In genomic region chrX:107272431-107272921, GRCh38 we compare ENCODE assay signal across 13 cellular contexts.
DNase-seq lines count a peak whose midpoint lies in the region; ATAC-seq and FAIRE-seq lines count a peak whose summit lies in the region.
"Had no signal": no experiment of that assay in that cellular context is flagged by ENCODE, and none has a peak within 500 bp of the region (broad histone marks: within the 10 kb centered on the region; RNA-seq: fewer than 3 reads in every experiment).

No MANE protein-coding gene starts in this region.

- H3K27me3 Mint-ChIP-seq in activated CD4-positive, alpha-beta T cell treated with anti-CD3 and anti-CD28 coated beads, Interleukin-2, amount 10 ng/mL, durations not matched to agents 24 days and 14 days: peaks cover 15% of the 10 kb centered on the region
- peaks cover 29% of the 10 kb centered on the region for H3K27me3 Mint-ChIP-seq in activated T-cell treated with anti-CD3 and anti-CD28 coated beads, Interleukin-2, amount 50 U/mL, for 72 hours (ENCODE audit: low read depth)
- H3K27me3 Mint-ChIP-seq in activated T-helper 1 cell treated with anti-CD3 and anti-CD28 coated beads, Interleukin-12 subunit alpha, Interleukin-12 subunit beta, Interleukin-2, Interleukin-4 antibody, amounts not matched to agents 30 ng/mL and 10 ng/mL and 1 ng/mL, durations not matched to agents 14 hours and 24 hours and 36 hours (ENCODE audit: insufficient read depth): peaks cover 9% of the 10 kb centered on the region

- no peaks in the 10 kb centered on the region for H3K4me1 Mint-ChIP-seq in activated CD4-positive, alpha-beta T cell treated with anti-CD3 and anti-CD28 coated beads, Interleukin-2, amount 10 ng/mL, durations not matched to agents 24 days and 14 days
- H3K4me1 Mint-ChIP-seq in activated T-cell treated with anti-CD3 and anti-CD28 coated beads, Interleukin-2, amount 50 U/mL, for 72 hours (ENCODE audit: low read depth): no peaks in the 10 kb centered on the region
- H3K4me1 Mint-ChIP-seq in activated T-helper 1 cell treated with anti-CD3 and anti-CD28 coated beads, Interleukin-12 subunit alpha, Interleukin-12 subunit beta, Interleukin-2, Interleukin-4 antibody, amounts not matched to agents 30 ng/mL and 10 ng/mL and 1 ng/mL, durations not matched to agents 14 hours and 24 hours and 36 hours (ENCODE audit: low read depth): no peaks in the 10 kb centered on the region

- H3K27me3 ChIP-seq in small intestine (ENCODE audit: control insufficient read depth in 2 of 2, insufficient read depth in 2 of 2, low read length in 2 of 2): no peaks in the 10 kb centered on the region
- H3K27me3 ChIP-seq: transverse colon had no signal

- H3K9me3 ChIP-seq in small intestine (ENCODE audit: control insufficient read depth, low read depth): no peaks in the 10 kb centered on the region
- H3K9me3 ChIP-seq: transverse colon had no signal

- no peaks in the 10 kb centered on the region for H3K36me3 ChIP-seq in small intestine (ENCODE audit: control insufficient read depth in 2 of 2, insufficient read depth in 2 of 2, low read length in 2 of 2)
- H3K36me3 ChIP-seq: transverse colon had no signal

- 7 to 45% (median 15%) methylated on average over 37 to 41 of the region's 41 CpGs for WGBS in small intestine, 3 donors

- H3K27ac ChIP-seq in small intestine (ENCODE audit: low read depth in 1 of 2, low read length in 1 of 2): no peak overlapping the region
- H3K27ac ChIP-seq: transverse colon had no signal

- H3K9me3 Mint-ChIP-seq in activated CD4-positive, alpha-beta T cell treated with anti-CD3 and anti-CD28 coated beads, Interleukin-2, amount 10 ng/mL, durations not matched to agents 24 days and 14 days: no peaks in the 10 kb centered on the region
- H3K9me3 Mint-ChIP-seq in activated T-cell treated with anti-CD3 and anti-CD28 coated beads, Interleukin-2, amount 50 U/mL, for 72 hours: no peaks in the 10 kb centered on the region
- H3K9me3 Mint-ChIP-seq in activated T-helper 1 cell treated with anti-CD3 and anti-CD28 coated beads, Interleukin-12 subunit alpha, Interleukin-12 subunit beta, Interleukin-2, Interleukin-4 antibody, amounts not matched to agents 30 ng/mL and 10 ng/mL and 1 ng/mL, durations not matched to agents 14 hours and 24 hours and 36 hours: no peaks in the 10 kb centered on the region

- no peak for FAIRE-seq in small intestine (lab: Jason Lieb, UNC)
- FAIRE-seq: A204.1, frontal cortex had no signal

- DNase-seq in activated CD4-positive, alpha-beta T cell treated with anti-CD3 and anti-CD28 coated beads, Interleukin-2, amount 10 ng/mL, durations not matched to agents 24 days and 14 days: peak; percentile 57
- no peak for DNase-seq in activated CD4-positive, alpha-beta T cell treated with anti-CD3 and anti-CD28 coated beads for 1 hour
- peak; percentile 8 to 23 for DNase-seq in activated T-cell treated with anti-CD3 and anti-CD28 coated beads, Interleukin-2, amount 50 U/mL, for 72 hours
- DNase-seq in iPS DF 19.7 (ENCODE audit: low read depth, low spot score): peak; percentile 25
- peak; percentile 18 for DNase-seq in small intestine
- DNase-seq in amniotic stem cell (lab: John Stamatoyannopoulos, UW): no peak
- no peak for DNase-seq in activated T-helper 1 cell treated with anti-CD3 and anti-CD28 coated beads, Interleukin-12 subunit alpha, Interleukin-12 subunit beta, Interleukin-2, Interleukin-4 antibody, amounts not matched to agents 30 ng/mL and 10 ng/mL and 1 ng/mL, durations not matched to agents 14 hours and 24 hours and 36 hours (ENCODE audit: low spot score)
- DNase-seq: NCI-H187 treated with DMSO at 0.1 percent for 48 hours, transverse colon had no signal

- peak; percentile 53 to 67 for ATAC-seq in activated T-cell treated with anti-CD3 and anti-CD28 coated beads, Interleukin-2, amount 50 U/mL, for 72 hours (replicated peaks in 1 of 2)
- ATAC-seq in HG02840 (IDR thresholded peaks at IDR 0.05; ENCODE audit: low FRiP score, unreplicated experiment): no peak

- no peak overlapping the region for H3K27ac Mint-ChIP-seq in activated CD4-positive, alpha-beta T cell treated with anti-CD3 and anti-CD28 coated beads, Interleukin-2, amount 10 ng/mL, durations not matched to agents 24 days and 14 days
- no peak overlapping the region for H3K27ac Mint-ChIP-seq in activated T-cell treated with anti-CD3 and anti-CD28 coated beads, Interleukin-2, amount 50 U/mL, for 72 hours
- no peak overlapping the region for H3K27ac Mint-ChIP-seq in activated T-helper 1 cell treated with anti-CD3 and anti-CD28 coated beads, Interleukin-12 subunit alpha, Interleukin-12 subunit beta, Interleukin-2, Interleukin-4 antibody, amounts not matched to agents 30 ng/mL and 10 ng/mL and 1 ng/mL, durations not matched to agents 14 hours and 24 hours and 36 hours
- H3K27ac Mint-ChIP-seq: nephron had no signal

- intact Hi-C loops in activated CD4-positive, alpha-beta T cell treated with anti-CD3 and anti-CD28 coated beads, Interleukin-2, amount 10 ng/mL, durations not matched to agents 24 days and 14 days (cut with micrococcal nuclease): no loop called here
- intact Hi-C loops in activated T-helper 1 cell treated with anti-CD3 and anti-CD28 coated beads, Interleukin-12 subunit alpha, Interleukin-12 subunit beta, Interleukin-2, Interleukin-4 antibody, amounts not matched to agents 30 ng/mL and 10 ng/mL and 1 ng/mL, durations not matched to agents 14 hours and 24 hours and 36 hours (cut with micrococcal nuclease): no loop called here

- H3K4me3 ChIP-seq in small intestine (ENCODE audit: low read depth in 1 of 2, low read length in 2 of 2): no peak overlapping the region
- H3K4me3 ChIP-seq: transverse colon had no signal

- H3K4me1 ChIP-seq in small intestine (ENCODE audit: control insufficient read depth in 2 of 2, insufficient read depth in 1 of 2, low read depth in 1 of 2, low read length in 1 of 2): no peaks in the 10 kb centered on the region
- H3K4me1 ChIP-seq: transverse colon had no signal

- no peak overlapping the region for H3K4me3 Mint-ChIP-seq in activated CD4-positive, alpha-beta T cell treated with anti-CD3 and anti-CD28 coated beads, Interleukin-2, amount 10 ng/mL, durations not matched to agents 24 days and 14 days
- peak overlapping the region; percentile 25 to 59 for H3K4me3 Mint-ChIP-seq in activated T-cell treated with anti-CD3 and anti-CD28 coated beads, Interleukin-2, amount 50 U/mL, for 72 hours
- H3K4me3 Mint-ChIP-seq in activated T-helper 1 cell treated with anti-CD3 and anti-CD28 coated beads, Interleukin-12 subunit alpha, Interleukin-12 subunit beta, Interleukin-2, Interleukin-4 antibody, amounts not matched to agents 30 ng/mL and 10 ng/mL and 1 ng/mL, durations not matched to agents 14 hours and 24 hours and 36 hours: no peak overlapping the region
- H3K4me3 Mint-ChIP-seq: nephron had no signal

- no peaks in the 10 kb centered on the region for H3K36me3 Mint-ChIP-seq in activated CD4-positive, alpha-beta T cell treated with anti-CD3 and anti-CD28 coated beads, Interleukin-2, amount 10 ng/mL, durations not matched to agents 24 days and 14 days (ENCODE audit: low read depth)
- H3K36me3 Mint-ChIP-seq in activated T-cell treated with anti-CD3 and anti-CD28 coated beads, Interleukin-2, amount 50 U/mL, for 72 hours (ENCODE audit: insufficient read depth in 2 of 2): no peaks in the 10 kb centered on the region
- no peaks in the 10 kb centered on the region for H3K36me3 Mint-ChIP-seq in activated T-helper 1 cell treated with anti-CD3 and anti-CD28 coated beads, Interleukin-12 subunit alpha, Interleukin-12 subunit beta, Interleukin-2, Interleukin-4 antibody, amounts not matched to agents 30 ng/mL and 10 ng/mL and 1 ng/mL, durations not matched to agents 14 hours and 24 hours and 36 hours (ENCODE audit: low read depth)

Comparison
In these comparisons a context has a peak if more than half of its experiments do, and no peak if none do; other contexts are left out.
1. DNase-seq: peak in activated CD4-positive, alpha-beta T cell treated with anti-CD3 and anti-CD28 coated beads, Interleukin-2, amount 10 ng/mL, durations not matched to agents 24 days and 14 days (single experiment), activated T-cell treated with anti-CD3 and anti-CD28 coated beads, Interleukin-2, amount 50 U/mL, for 72 hours (2 of 2), iPS DF 19.7 (single experiment) and small intestine (single experiment); none in activated CD4-positive, alpha-beta T cell treated with anti-CD3 and anti-CD28 coated beads for 1 hour (single experiment), amniotic stem cell (single experiment) and activated T-helper 1 cell treated with anti-CD3 and anti-CD28 coated beads, Interleukin-12 subunit alpha, Interleukin-12 subunit beta, Interleukin-2, Interleukin-4 antibody, amounts not matched to agents 30 ng/mL and 10 ng/mL and 1 ng/mL, durations not matched to agents 14 hours and 24 hours and 36 hours (single experiment).
2. H3K4me3 Mint-ChIP-seq: peak in activated T-cell treated with anti-CD3 and anti-CD28 coated beads, Interleukin-2, amount 50 U/mL, for 72 hours (2 of 2); none in activated CD4-positive, alpha-beta T cell treated with anti-CD3 and anti-CD28 coated beads, Interleukin-2, amount 10 ng/mL, durations not matched to agents 24 days and 14 days (single experiment) and activated T-helper 1 cell treated with anti-CD3 and anti-CD28 coated beads, Interleukin-12 subunit alpha, Interleukin-12 subunit beta, Interleukin-2, Interleukin-4 antibody, amounts not matched to agents 30 ng/mL and 10 ng/mL and 1 ng/mL, durations not matched to agents 14 hours and 24 hours and 36 hours (single experiment).